Comparison of ENCODE assay signal across 3 cellular contexts in the genomic region with DNA sequence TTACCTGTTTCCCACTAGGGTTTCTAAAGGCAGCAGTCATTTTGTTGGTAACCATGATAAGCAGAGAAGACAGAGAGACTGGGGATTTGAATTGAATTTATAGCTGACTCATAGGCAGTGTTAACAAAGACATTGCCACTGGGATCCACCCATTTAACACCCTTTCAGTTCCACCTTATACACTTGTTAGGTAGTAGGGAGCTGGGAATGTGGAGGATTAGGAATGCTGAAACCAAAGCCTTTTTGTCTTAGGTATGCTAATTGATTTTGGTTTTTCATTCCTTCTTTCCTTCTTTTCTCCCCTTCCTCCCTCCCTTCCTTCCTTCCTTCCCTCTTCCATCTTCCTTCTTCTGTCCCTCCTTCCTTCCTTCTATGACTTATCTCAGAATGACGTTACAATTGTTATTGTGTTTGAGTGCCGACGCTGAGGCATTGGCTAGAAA.
TF ChIP-seq lines count a peak whose summit lies in the region.

No MANE protein-coding gene starts in this region.

TF ChIP-seq in GM23338, 12 proteins besides CTCF, POLR2A, EP300 and RAD21:
- TF ChIP-seq, protein P1, sequence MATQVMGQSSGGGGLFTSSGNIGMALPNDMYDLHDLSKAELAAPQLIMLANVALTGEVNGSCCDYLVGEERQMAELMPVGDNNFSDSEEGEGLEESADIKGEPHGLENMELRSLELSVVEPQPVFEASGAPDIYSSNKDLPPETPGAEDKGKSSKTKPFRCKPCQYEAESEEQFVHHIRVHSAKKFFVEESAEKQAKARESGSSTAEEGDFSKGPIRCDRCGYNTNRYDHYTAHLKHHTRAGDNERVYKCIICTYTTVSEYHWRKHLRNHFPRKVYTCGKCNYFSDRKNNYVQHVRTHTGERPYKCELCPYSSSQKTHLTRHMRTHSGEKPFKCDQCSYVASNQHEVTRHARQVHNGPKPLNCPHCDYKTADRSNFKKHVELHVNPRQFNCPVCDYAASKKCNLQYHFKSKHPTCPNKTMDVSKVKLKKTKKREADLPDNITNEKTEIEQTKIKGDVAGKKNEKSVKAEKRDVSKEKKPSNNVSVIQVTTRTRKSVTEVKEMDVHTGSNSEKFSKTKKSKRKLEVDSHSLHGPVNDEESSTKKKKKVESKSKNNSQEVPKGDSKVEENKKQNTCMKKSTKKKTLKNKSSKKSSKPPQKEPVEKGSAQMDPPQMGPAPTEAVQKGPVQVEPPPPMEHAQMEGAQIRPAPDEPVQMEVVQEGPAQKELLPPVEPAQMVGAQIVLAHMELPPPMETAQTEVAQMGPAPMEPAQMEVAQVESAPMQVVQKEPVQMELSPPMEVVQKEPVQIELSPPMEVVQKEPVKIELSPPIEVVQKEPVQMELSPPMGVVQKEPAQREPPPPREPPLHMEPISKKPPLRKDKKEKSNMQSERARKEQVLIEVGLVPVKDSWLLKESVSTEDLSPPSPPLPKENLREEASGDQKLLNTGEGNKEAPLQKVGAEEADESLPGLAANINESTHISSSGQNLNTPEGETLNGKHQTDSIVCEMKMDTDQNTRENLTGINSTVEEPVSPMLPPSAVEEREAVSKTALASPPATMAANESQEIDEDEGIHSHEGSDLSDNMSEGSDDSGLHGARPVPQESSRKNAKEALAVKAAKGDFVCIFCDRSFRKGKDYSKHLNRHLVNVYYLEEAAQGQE (IDR thresholded peaks at IDR 0.05; ENCODE audit: unreplicated experiment), result no peak
- TF ChIP-seq, protein P2, sequence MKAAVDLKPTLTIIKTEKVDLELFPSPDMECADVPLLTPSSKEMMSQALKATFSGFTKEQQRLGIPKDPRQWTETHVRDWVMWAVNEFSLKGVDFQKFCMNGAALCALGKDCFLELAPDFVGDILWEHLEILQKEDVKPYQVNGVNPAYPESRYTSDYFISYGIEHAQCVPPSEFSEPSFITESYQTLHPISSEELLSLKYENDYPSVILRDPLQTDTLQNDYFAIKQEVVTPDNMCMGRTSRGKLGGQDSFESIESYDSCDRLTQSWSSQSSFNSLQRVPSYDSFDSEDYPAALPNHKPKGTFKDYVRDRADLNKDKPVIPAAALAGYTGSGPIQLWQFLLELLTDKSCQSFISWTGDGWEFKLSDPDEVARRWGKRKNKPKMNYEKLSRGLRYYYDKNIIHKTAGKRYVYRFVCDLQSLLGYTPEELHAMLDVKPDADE (IDR thresholded peaks at IDR 0.05), result no peak
- TF ChIP-seq CREB1 (CRISPR knock-in tag; IDR thresholded peaks at IDR 0.05; ENCODE audit: low read depth) (no peak), ZNF114 (CRISPR knock-in tag; IDR thresholded peaks at IDR 0.05) (no peak)

TF ChIP-seq in IMR-90, 13 proteins besides CTCF, POLR2A, EP300 and RAD21:
- TF ChIP-seq, protein P3, sequence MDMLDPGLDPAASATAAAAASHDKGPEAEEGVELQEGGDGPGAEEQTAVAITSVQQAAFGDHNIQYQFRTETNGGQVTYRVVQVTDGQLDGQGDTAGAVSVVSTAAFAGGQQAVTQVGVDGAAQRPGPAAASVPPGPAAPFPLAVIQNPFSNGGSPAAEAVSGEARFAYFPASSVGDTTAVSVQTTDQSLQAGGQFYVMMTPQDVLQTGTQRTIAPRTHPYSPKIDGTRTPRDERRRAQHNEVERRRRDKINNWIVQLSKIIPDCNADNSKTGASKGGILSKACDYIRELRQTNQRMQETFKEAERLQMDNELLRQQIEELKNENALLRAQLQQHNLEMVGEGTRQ (IDR thresholded peaks at IDR 0.05; ENCODE audit: low read depth, low read length), result no peak
- TF ChIP-seq MAZ (IDR thresholded peaks at IDR 0.05; ENCODE audit: borderline replicate concordance, low read depth, low read length) (no peak), MAFK (IDR thresholded peaks at IDR 0.05; ENCODE audit: low read depth, low read length) (no peak), CHD1 (IDR thresholded peaks at IDR 0.05; ENCODE audit: low read depth, low read length) (no peak), NFE2L2 (IDR thresholded peaks at IDR 0.05; ENCODE audit: low read depth, low read length) (no peak), FOS (IDR thresholded peaks at IDR 0.05; ENCODE audit: low read depth, low read length) (no peak), RFX5 (IDR thresholded peaks at IDR 0.05; ENCODE audit: low read depth, low read length) (no peak), MXI1 (IDR thresholded peaks at IDR 0.05; ENCODE audit: borderline replicate concordance, low read depth, low read length) (no peak), BHLHE40 (IDR thresholded peaks at IDR 0.05; ENCODE audit: low read depth, low read length) (no peak), RCOR1 (IDR thresholded peaks at IDR 0.05; ENCODE audit: insufficient replicate concordance, low read length) (no peak)

TF ChIP-seq in HepG2, 621 proteins besides CTCF, POLR2A, EP300 and RAD21:
- TF ChIP-seq ZNF749 (CRISPR knock-in tag; IDR thresholded peaks at IDR 0.05; ENCODE audit: borderline replicate concordance) (no peak), TMF1 (CRISPR knock-in tag; IDR thresholded peaks at IDR 0.05; ENCODE audit: low read depth) (no peak), ZNF282 (IDR thresholded peaks at IDR 0.05; ENCODE audit: partially characterized antibody) (no peak), ZNF501 (CRISPR knock-in tag; IDR thresholded peaks at IDR 0.05) (no peak), KDM5A (IDR thresholded peaks at IDR 0.05; ENCODE audit: borderline replicate concordance, low read length) (no peak), NRL (CRISPR knock-in tag; IDR thresholded peaks at IDR 0.05; ENCODE audit: borderline replicate concordance) (no peak), MIER3 (CRISPR knock-in tag; IDR thresholded peaks at IDR 0.05; ENCODE audit: borderline replicate concordance) (no peak), BCL6 (CRISPR knock-in tag; IDR thresholded peaks at IDR 0.05) (no peak), ZNF274 (CRISPR knock-in tag; IDR thresholded peaks at IDR 0.05) (no peak), STAT5B (CRISPR knock-in tag; IDR thresholded peaks at IDR 0.05) (no peak), ZBTB7B (CRISPR knock-in tag; IDR thresholded peaks at IDR 0.05) (no peak)
- TF ChIP-seq, protein P4, sequence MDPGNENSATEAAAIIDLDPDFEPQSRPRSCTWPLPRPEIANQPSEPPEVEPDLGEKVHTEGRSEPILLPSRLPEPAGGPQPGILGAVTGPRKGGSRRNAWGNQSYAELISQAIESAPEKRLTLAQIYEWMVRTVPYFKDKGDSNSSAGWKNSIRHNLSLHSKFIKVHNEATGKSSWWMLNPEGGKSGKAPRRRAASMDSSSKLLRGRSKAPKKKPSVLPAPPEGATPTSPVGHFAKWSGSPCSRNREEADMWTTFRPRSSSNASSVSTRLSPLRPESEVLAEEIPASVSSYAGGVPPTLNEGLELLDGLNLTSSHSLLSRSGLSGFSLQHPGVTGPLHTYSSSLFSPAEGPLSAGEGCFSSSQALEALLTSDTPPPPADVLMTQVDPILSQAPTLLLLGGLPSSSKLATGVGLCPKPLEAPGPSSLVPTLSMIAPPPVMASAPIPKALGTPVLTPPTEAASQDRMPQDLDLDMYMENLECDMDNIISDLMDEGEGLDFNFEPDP (CRISPR knock-in tag; conservative IDR thresholded peaks at IDR 0.05), result no peak
- TF ChIP-seq, protein P5, sequence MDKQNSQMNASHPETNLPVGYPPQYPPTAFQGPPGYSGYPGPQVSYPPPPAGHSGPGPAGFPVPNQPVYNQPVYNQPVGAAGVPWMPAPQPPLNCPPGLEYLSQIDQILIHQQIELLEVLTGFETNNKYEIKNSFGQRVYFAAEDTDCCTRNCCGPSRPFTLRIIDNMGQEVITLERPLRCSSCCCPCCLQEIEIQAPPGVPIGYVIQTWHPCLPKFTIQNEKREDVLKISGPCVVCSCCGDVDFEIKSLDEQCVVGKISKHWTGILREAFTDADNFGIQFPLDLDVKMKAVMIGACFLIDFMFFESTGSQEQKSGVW (CRISPR knock-in tag; IDR thresholded peaks at IDR 0.05; ENCODE audit: borderline replicate concordance), result no peak
- TF ChIP-seq, protein P6, sequence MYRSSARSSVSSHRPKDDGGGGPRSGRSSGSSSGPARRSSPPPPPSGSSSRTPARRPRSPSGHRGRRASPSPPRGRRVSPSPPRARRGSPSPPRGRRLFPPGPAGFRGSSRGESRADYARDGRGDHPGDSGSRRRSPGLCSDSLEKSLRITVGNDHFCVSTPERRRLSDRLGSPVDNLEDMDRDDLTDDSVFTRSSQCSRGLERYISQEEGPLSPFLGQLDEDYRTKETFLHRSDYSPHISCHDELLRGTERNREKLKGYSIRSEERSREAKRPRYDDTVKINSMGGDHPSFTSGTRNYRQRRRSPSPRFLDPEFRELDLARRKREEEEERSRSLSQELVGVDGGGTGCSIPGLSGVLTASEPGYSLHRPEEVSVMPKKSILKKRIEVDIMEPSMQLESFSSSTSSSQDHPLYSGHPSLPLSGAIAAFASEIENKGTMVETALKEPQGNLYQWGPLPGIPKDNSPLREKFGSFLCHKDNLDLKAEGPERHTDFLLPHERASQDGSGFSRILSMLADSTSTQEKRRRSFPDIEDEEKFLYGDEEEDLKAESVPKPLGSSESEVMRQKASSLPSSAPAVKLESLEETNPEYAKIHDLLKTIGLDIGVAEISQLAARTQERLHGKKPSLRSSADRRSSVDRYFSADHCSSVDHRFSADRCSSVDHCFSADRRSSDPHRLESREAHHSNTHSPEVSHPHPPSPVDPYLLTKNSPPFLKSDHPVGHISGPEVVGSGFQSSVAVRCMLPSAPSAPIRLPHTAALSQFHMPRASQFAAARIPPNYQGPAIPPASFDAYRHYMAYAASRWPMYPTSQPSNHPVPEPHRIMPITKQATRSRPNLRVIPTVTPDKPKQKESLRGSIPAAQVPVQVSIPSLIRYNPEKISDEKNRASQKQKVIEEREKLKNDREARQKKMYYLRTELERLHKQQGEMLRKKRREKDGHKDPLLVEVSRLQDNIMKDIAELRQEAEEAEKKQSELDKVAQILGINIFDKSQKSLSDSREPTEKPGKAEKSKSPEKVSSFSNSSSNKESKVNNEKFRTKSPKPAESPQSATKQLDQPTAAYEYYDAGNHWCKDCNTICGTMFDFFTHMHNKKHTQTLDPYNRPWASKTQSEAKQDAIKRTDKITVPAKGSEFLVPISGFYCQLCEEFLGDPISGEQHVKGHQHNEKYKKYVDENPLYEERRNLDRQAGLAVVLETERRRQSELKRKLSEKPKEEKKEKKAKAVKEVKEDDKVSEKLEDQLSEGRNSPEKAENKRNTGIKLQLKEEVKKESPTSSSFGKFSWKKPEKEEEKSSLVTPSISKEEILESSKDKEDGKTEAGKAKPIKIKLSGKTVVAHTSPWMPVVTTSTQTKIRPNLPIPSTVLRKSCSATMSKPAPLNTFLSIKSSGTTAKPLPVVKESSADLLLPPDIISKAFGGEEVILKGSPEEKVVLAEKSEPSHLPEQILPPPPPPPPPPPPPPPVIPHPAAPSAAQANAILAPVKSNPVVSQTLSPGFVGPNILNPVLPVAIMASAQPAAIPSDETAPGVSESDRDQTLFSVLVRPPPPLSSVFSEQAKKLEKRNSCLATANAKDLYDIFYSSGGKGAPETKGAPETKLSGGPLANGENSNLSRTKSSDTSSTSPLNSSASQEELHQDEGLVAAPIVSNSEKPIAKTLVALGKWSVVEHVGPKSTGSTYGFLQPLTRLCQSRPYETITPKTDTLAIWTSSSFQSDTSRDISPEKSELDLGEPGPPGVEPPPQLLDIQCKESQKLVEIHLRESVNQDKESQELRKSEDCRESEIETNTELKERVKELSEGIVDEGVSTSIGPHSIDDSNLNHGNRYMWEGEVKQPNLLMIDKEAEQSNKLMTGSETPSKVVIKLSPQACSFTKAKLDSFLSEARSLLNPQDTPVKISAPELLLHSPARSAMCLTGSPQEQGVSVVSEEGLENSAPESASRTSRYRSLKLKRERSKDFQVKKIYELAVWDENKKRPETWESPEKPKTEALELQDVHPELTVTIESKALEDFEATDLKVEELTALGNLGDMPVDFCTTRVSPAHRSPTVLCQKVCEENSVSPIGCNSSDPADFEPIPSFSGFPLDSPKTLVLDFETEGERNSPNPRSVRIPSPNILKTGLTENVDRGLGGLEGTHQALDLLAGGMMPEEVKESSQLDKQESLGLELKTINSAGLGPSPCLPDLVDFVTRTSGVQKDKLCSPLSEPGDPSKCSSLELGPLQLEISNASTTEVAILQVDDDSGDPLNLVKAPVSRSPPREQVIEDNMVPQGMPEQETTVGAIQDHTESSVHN (CRISPR knock-in tag; IDR thresholded peaks at IDR 0.05), result no peak
